8 cellular contexts compared by ENCODE assay signal in genomic region chr9:14271078-14271673, GRCh38. TPM values are rescaled to one million over a fixed set of nuclear protein-coding genes. Genes with fewer than 3 reads are reported as not detected.
A peak's percentile ranks its signal among the peaks of the same experiment; 100 is the strongest.
DNase-seq lines count a peak whose midpoint lies in the region; ATAC-seq lines count a peak whose summit lies in the region.

No MANE protein-coding gene starts in this region.

- DNase-seq in Daoy (ENCODE audit: low read depth) = peak; percentile 93
- DNase-seq in NCI-H774 (lab: John Stamatoyannopoulos, UW) = peak; percentile 88
- DNase-seq in fibroblast of gingiva (ENCODE audit: low read depth) = peak; percentile 52
- DNase-seq in occipital lobe (lab: John Stamatoyannopoulos, UW) = peak; percentile 14
- DNase-seq in HuH-7.5 (ENCODE audit: low spot score) = no peak
- no peak for DNase-seq in cortex of kidney (lab: John Stamatoyannopoulos, UW)

- ATAC-seq in GM21515 (IDR thresholded peaks at IDR 0.05; ENCODE audit: unreplicated experiment) (no peak), GM21423 (IDR thresholded peaks at IDR 0.05; ENCODE audit: unreplicated experiment) (no peak)

RNA-seq across cellular contexts. Expression of gene NFIB, which starts 42.8 kb away (rescaled TPM):
- total RNA-seq in Daoy (2014; rRNA removed; shearing (Covaris generic)) = 16.5 and 19.4 TPM in 2 replicates
- total RNA-seq in occipital lobe = 159 TPM

Comparison
In these comparisons a context has a peak if more than half of its experiments do, and no peak if none do; other contexts are left out.
1. DNase-seq: peak in Daoy (single experiment), NCI-H774 (single experiment), fibroblast of gingiva (single experiment) and occipital lobe (single experiment); none in HuH-7.5 (single experiment) and cortex of kidney (single experiment).